Comparison of ENCODE assay signal across 29 cellular contexts in the genomic region with DNA sequence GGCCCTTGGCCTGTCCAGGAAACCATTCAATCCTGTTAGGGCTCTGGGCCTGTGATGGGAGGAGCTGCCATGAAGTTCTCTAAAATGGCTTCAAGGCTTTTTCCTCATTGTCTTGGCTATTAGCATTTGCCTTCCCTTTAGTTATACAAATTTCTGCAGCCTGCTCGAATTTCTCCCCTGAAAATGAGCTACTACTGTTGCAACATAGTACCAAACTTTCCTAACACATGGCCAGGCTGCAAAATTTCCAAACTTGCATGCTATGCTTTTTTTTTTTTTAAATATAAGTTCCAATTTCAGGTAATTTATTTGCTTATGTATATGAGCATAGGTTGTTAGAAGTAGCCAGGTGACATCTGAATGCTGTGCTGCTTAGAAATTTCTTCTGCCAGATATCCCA.
"Had no signal": no experiment of that assay in that cellular context is flagged by ENCODE, and none has a peak within 500 bp of the region (broad histone marks: within the 10 kb centered on the region; RNA-seq: fewer than 3 reads in every experiment).

No MANE protein-coding gene starts in this region.

- H3K4me3 ChIP-seq: breast epithelium, coronary artery, esophagus squamous epithelium, gastroesophageal sphincter, lower lobe of right lung, smooth muscle cell, thoracic aorta, vagina had no signal

- H3K27me3 ChIP-seq: breast epithelium, esophagus squamous epithelium, gastroesophageal sphincter, vagina had no signal

- H3K4me2 ChIP-seq: smooth muscle cell had no signal

- H3K9me3 ChIP-seq: breast epithelium, esophagus squamous epithelium, gastroesophageal sphincter, lower lobe of right lung, thoracic aorta, vagina had no signal

- DNase-seq: activated CD4-positive, alpha-beta T cell treated with anti-CD3 and anti-CD28 coated beads for 4 hours; activated CD4-positive, alpha-beta T cell treated with anti-CD3 and anti-CD28 coated beads, Interleukin-2, amount 50 U/mL, for 48 hours; activated CD4-positive, CD25-positive, alpha-beta regulatory T cell; activated CD8-positive, alpha-beta memory T cell treated with anti-CD3 and anti-CD28 coated beads, Interleukin-2, amount 50 U/mL, for 48 hours; activated naive CD4-positive, alpha-beta T cell; activated naive CD8-positive, alpha-beta T cell treated with anti-CD3 and anti-CD28 coated beads for 36 hours; activated T-cell treated with anti-CD3 and anti-CD28 coated beads, Interleukin-2, amount 50 U/mL, for 4 hours; amniotic stem cell; endodermal cell; esophagus squamous epithelium; head of caudate nucleus; hypothalamus; islet precursor cell; left colon; lower lobe of right lung; naive B cell; nucleus accumbens; posterior cingulate gyrus; stimulated activated CD4-positive, alpha-beta T cell treated with anti-CD3 and anti-CD28 coated beads, Interleukin-2, amount 100 ng/mL, for 48 hours; stimulated activated CD8-positive, alpha-beta memory T cell treated with anti-CD3 and anti-CD28 coated beads, Interleukin-4, amount 100 ng/mL, for 48 hours; stimulated activated naive B cell treated with anti-CD40 and anti-IgM and Interleukin-4, amounts not matched to agents 10 μg/mL and 1 μg/mL and 100 μg/mL, for 72 hours; T-helper 9 cell had no signal

- H3K4me1 ChIP-seq: breast epithelium had no signal

- H3K36me3 ChIP-seq: breast epithelium, esophagus squamous epithelium, gastroesophageal sphincter, lower lobe of right lung, thoracic aorta, vagina had no signal

- H3K27ac ChIP-seq: breast epithelium, coronary artery, esophagus squamous epithelium, gastroesophageal sphincter, lower lobe of right lung, thoracic aorta, vagina had no signal

- ATAC-seq: activated T-cell treated with anti-CD3 and anti-CD28 coated beads, Interleukin-2, amount 50 U/mL, for 4 hours; gastroesophageal sphincter; left colon; lower lobe of right lung; sciatic nerve; stimulated activated naive B cell treated with anti-CD40 and anti-IgM and Interleukin-4, amounts not matched to agents 10 μg/mL and 1 μg/mL and 100 μg/mL, for 72 hours had no signal
